In genomic region chr11:63609536-63609935, GRCh38 we compare ENCODE assay signal across 1 cellular context.
TF ChIP-seq lines count a peak whose summit lies in the region.

No MANE protein-coding gene starts in this region.

TF ChIP-seq in IMR-90, 13 proteins besides CTCF, POLR2A, EP300 and RAD21 (continued from another document):
- TF ChIP-seq, protein P1, sequence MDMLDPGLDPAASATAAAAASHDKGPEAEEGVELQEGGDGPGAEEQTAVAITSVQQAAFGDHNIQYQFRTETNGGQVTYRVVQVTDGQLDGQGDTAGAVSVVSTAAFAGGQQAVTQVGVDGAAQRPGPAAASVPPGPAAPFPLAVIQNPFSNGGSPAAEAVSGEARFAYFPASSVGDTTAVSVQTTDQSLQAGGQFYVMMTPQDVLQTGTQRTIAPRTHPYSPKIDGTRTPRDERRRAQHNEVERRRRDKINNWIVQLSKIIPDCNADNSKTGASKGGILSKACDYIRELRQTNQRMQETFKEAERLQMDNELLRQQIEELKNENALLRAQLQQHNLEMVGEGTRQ (IDR thresholded peaks at IDR 0.05; ENCODE audit: low read depth, low read length) = no peak
- TF ChIP-seq RCOR1 (IDR thresholded peaks at IDR 0.05; ENCODE audit: insufficient replicate concordance, low read length) (no peak), CHD1 (IDR thresholded peaks at IDR 0.05; ENCODE audit: low read depth, low read length) (no peak), RFX5 (IDR thresholded peaks at IDR 0.05; ENCODE audit: low read depth, low read length) (no peak), MAFK (IDR thresholded peaks at IDR 0.05; ENCODE audit: low read depth, low read length) (no peak), MAZ (IDR thresholded peaks at IDR 0.05; ENCODE audit: borderline replicate concordance, low read depth, low read length) (no peak), MXI1 (IDR thresholded peaks at IDR 0.05; ENCODE audit: borderline replicate concordance, low read depth, low read length) (no peak), CEBPB (IDR thresholded peaks at IDR 0.05; ENCODE audit: low read depth, low read length) (no peak), SMC3 (IDR thresholded peaks at IDR 0.05; ENCODE audit: low read depth, low read length) (no peak)
- TF ChIP-seq, protein P2, sequence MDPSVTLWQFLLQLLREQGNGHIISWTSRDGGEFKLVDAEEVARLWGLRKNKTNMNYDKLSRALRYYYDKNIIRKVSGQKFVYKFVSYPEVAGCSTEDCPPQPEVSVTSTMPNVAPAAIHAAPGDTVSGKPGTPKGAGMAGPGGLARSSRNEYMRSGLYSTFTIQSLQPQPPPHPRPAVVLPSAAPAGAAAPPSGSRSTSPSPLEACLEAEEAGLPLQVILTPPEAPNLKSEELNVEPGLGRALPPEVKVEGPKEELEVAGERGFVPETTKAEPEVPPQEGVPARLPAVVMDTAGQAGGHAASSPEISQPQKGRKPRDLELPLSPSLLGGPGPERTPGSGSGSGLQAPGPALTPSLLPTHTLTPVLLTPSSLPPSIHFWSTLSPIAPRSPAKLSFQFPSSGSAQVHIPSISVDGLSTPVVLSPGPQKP (IDR thresholded peaks at IDR 0.05; ENCODE audit: borderline replicate concordance, low read depth, low read length) = no peak
